ENCODE assay signal across 1 cellular context in genomic region chr17:7855643-7856080, GRCh38.
TF ChIP-seq lines count a peak whose summit lies in the region.

No MANE protein-coding gene starts in this region.

TF ChIP-seq in HepG2, 621 proteins besides CTCF, POLR2A, EP300 and RAD21:
- TF ChIP-seq ZNF703 (CRISPR knock-in tag; IDR thresholded peaks at IDR 0.05; ENCODE audit: borderline replicate concordance) (no peak), ZNF574 (CRISPR knock-in tag; IDR thresholded peaks at IDR 0.05) (peak; percentile 5; the same call in 1 of the 2 replicates)
